ENCODE assay signal across 15 cellular contexts in genomic region chr2:45816273-45816672, GRCh38.
DNase-seq lines count a peak whose midpoint lies in the region; TF ChIP-seq lines count a peak whose summit lies in the region.
"Had no signal": no experiment of that assay in that cellular context is flagged by ENCODE, and none has a peak within 500 bp of the region (broad histone marks: within the 10 kb centered on the region; RNA-seq: fewer than 3 reads in every experiment).

No MANE protein-coding gene starts in this region.

- H3K18ac ChIP-seq in mesenchymal stem cell (ENCODE audit: low read depth in 1 of 2, low read length in 2 of 2), result no peak overlapping the region

- H3K23ac ChIP-seq in mesenchymal stem cell (ENCODE audit: low read length in 2 of 2), result no peak overlapping the region

- no peak overlapping the region for H4K91ac ChIP-seq in mesenchymal stem cell (ENCODE audit: low read length)

- H2BK12ac ChIP-seq in mesenchymal stem cell (ENCODE audit: low read length in 2 of 2), result no peak overlapping the region

- H2AFZ ChIP-seq in mesenchymal stem cell (ENCODE audit: low read depth, low read length), result no peak overlapping the region

- H3K4me1 ChIP-seq in HEK293 (ENCODE audit: control insufficient read depth, insufficient read depth, low read length) (peaks cover 43% of the 10 kb centered on the region), mesenchymal stem cell (ENCODE audit: control insufficient read depth, insufficient read depth, low read depth, low read length) (peaks cover 8% of the 10 kb centered on the region), tibial artery (peaks cover 0 to 34% (median 9%) of the 10 kb centered on the region in 4 donors)

- no peak overlapping the region for H3K14ac ChIP-seq in mesenchymal stem cell (ENCODE audit: low read length in 2 of 2)

- peak; percentile 45 for DNase-seq in brain pericyte (ENCODE audit: low read depth, low spot score)
- DNase-seq in mesenchymal stem cell, result no peak
- peak; percentile 47 to 73 for DNase-seq in tibial artery
- no peak for DNase-seq in progenitor cell of endocrine pancreas (ENCODE audit: low spot score, unreplicated experiment)
- DNase-seq in iPS-NIHi7 (ENCODE audit: extremely low spot score), result no peak
- DNase-seq in DMS53 treated with DMSO at 0.1 percent for 48 hours (lab: John Stamatoyannopoulos, UW; ENCODE audit: unreplicated experiment), result no peak
- DNase-seq: activated CD4-positive, alpha-beta T cell treated with anti-CD3 and anti-CD28 coated beads for 48 hours; mesendoderm; NCI-H1092; NCI-H2171 treated with DMSO at 0.1 percent for 48 hours; NK-92 treated with Interleukin-12 subunit alpha and Interleukin-12 subunit beta, amount 100 ng/mL, for 24 hours; SIG-M5; T-helper 9 cell had no signal

- peaks cover 6% of the 10 kb centered on the region for H3K4me1 Mint-ChIP-seq in progenitor cell of endocrine pancreas (ENCODE audit: low read depth)

- no peak overlapping the region for H3K27ac Mint-ChIP-seq in progenitor cell of endocrine pancreas

- no peak overlapping the region for H3K4ac ChIP-seq in mesenchymal stem cell (ENCODE audit: low read depth in 1 of 2, low read length in 2 of 2)

- no peak for TF ChIP-seq CTCF in HEK293 (tag by site-specific recombination; IDR thresholded peaks at IDR 0.05)
- no peak for TF ChIP-seq CTCF in tibial artery (IDR thresholded peaks at IDR 0.05)
- no peak for TF ChIP-seq CTCF in progenitor cell of endocrine pancreas (IDR thresholded peaks at IDR 0.05; ENCODE audit: unreplicated experiment)

- CTCF ChIA-PET in HEK293 (lab: Yijun Ruan, JAX), result interaction anchor here (0.9 kb wide), 1 partner anchor 20 kb away, joined by 6 read pairs; no protein-coding TSS in a partner anchor

- peaks cover 5% of the 10 kb centered on the region for H3K27me3 Mint-ChIP-seq in progenitor cell of endocrine pancreas

- intact Hi-C loops in tibial artery (cut with DNase I; ENCODE audit: low total_unique reads), result no loop called here

- no peak overlapping the region for H2AK5ac ChIP-seq in mesenchymal stem cell (ENCODE audit: low read length, severe bottlenecking)

- no peaks in the 10 kb centered on the region for H3K9me3 Mint-ChIP-seq in progenitor cell of endocrine pancreas (ENCODE audit: low read depth)

- H3K4me3 Mint-ChIP-seq in progenitor cell of endocrine pancreas (ENCODE audit: low read depth), result no peak overlapping the region

- H3K27ac ChIP-seq in HEK293 (ENCODE audit: extremely low read depth, low read depth, low read length) (no peak overlapping the region), mesenchymal stem cell (ENCODE audit: low read length, poor library complexity, severe bottlenecking) (no peak overlapping the region), tibial artery (peak overlapping the region in 1 of 2 donors; percentile 27)

- no peak overlapping the region for H3K4me2 ChIP-seq in mesenchymal stem cell (ENCODE audit: low read length, poor library complexity, severe bottlenecking)

- no peak overlapping the region for H2BK120ac ChIP-seq in mesenchymal stem cell (ENCODE audit: low read depth, low read length)

- peaks cover 2% of the 10 kb centered on the region for H3K79me1 ChIP-seq in mesenchymal stem cell (replicated peaks; ENCODE audit: low read length, poor library complexity, severe bottlenecking)

- no peak overlapping the region for H4K8ac ChIP-seq in mesenchymal stem cell (ENCODE audit: low read length)

- 91% methylated on average over 2 of the region's 2 CpGs for WGBS in mesenchymal stem cell

- H2BK15ac ChIP-seq in mesenchymal stem cell (ENCODE audit: low read depth, poor library complexity, severe bottlenecking), result no peak overlapping the region

- H3K9ac ChIP-seq in mesenchymal stem cell (ENCODE audit: low read length), result peak overlapping the region; percentile 23

- H3K36me3 ChIP-seq in HEK293 (ENCODE audit: control insufficient read depth in 2 of 2, insufficient read depth in 1 of 2, low read length in 2 of 2) (no peaks in the 10 kb centered on the region), mesenchymal stem cell (ENCODE audit: control insufficient read depth in 1 of 2, insufficient read depth in 2 of 2, low read depth in 1 of 2, low read length in 2 of 2) (no peaks in the 10 kb centered on the region), tibial artery (no peaks in the 10 kb centered on the region)
- H3K36me3 ChIP-seq: tibial nerve had no signal

- H3K27me3 ChIP-seq in mesenchymal stem cell (ENCODE audit: control insufficient read depth in 1 of 2, insufficient read depth in 1 of 2, low read length in 2 of 2) (no peaks in the 10 kb centered on the region), tibial artery (no peaks in the 10 kb centered on the region)
- H3K27me3 ChIP-seq: tibial nerve had no signal

- H2BK5ac ChIP-seq in mesenchymal stem cell (ENCODE audit: low read depth, low read length, poor library complexity, severe bottlenecking), result no peak overlapping the region

- H3K36me3 Mint-ChIP-seq in progenitor cell of endocrine pancreas (ENCODE audit: insufficient read depth), result no peaks in the 10 kb centered on the region

- POLR2A ChIA-PET in HEK293 (lab: Yijun Ruan, JAX), result no interaction called here

- H3K4me3 ChIP-seq in HEK293 (ENCODE audit: low read depth, low read length) (no peak overlapping the region), mesenchymal stem cell (ENCODE audit: insufficient read depth in 1 of 2, low read depth in 1 of 2, low read length in 2 of 2) (no peak overlapping the region), tibial artery (no peak overlapping the region)
- H3K4me3 ChIP-seq: tibial nerve had no signal

- H3K9me3 ChIP-seq in HEK293 (ENCODE audit: control insufficient read depth, insufficient read depth, low read depth, low read length), result no peaks in the 10 kb centered on the region
- H3K9me3 ChIP-seq in mesenchymal stem cell (ENCODE audit: control insufficient read depth, low read length), result no peaks in the 10 kb centered on the region
- H3K9me3 ChIP-seq in tibial artery, result no peaks in the 10 kb centered on the region
- H3K9me3 ChIP-seq: tibial nerve had no signal

TF ChIP-seq in HEK293, 187 proteins besides CTCF, POLR2A, EP300 and RAD21 (continues in another document):
- TF ChIP-seq ZNF423 (tag by site-specific recombination; IDR thresholded peaks at IDR 0.05), result peak; percentile 52; the same call in 1 of the 2 replicates
- no peak for TF ChIP-seq ZNF354C (tag by site-specific recombination; IDR thresholded peaks at IDR 0.05; ENCODE audit: borderline replicate concordance, low read depth)
- no peak for TF ChIP-seq HIC1 (tag by site-specific recombination; IDR thresholded peaks at IDR 0.05)
- no peak for TF ChIP-seq ZBTB8A (tag by site-specific recombination; IDR thresholded peaks at IDR 0.05)
- no peak for TF ChIP-seq HOXC10 (CRISPR knock-in tag; IDR thresholded peaks at IDR 0.05)
- no peak for TF ChIP-seq ZNF175 (tag by site-specific recombination; IDR thresholded peaks at IDR 0.05)
- no peak for TF ChIP-seq ZNF704 (tag by site-specific recombination; IDR thresholded peaks at IDR 0.05)
- TF ChIP-seq ZSCAN5A (tag by site-specific recombination; IDR thresholded peaks at IDR 0.05), result no peak
- no peak for TF ChIP-seq MEIS1 (CRISPR knock-in tag; IDR thresholded peaks at IDR 0.05; ENCODE audit: borderline replicate concordance)
- TF ChIP-seq GLIS1 (tag by site-specific recombination; IDR thresholded peaks at IDR 0.05), result peak; percentile 45; the same call in 1 of the 2 replicates
- peak; percentile 73 for TF ChIP-seq ZIC2 (tag by site-specific recombination; IDR thresholded peaks at IDR 0.05)
- no peak for TF ChIP-seq ZNF366 (tag by site-specific recombination; conservative IDR thresholded peaks at IDR 0.05)
- 0 out of 2 replicates have a peak, but pooled peaks have one; percentile 12 for TF ChIP-seq ZNF600 (tag by site-specific recombination; IDR thresholded peaks at IDR 0.05)
- no peak for TF ChIP-seq ZNF223 (tag by site-specific recombination; IDR thresholded peaks at IDR 0.05)
- no peak for TF ChIP-seq ZNF146 (tag by site-specific recombination; IDR thresholded peaks at IDR 0.05)

Comparison
In these comparisons a context has a peak if more than half of its experiments do, and no peak if none do; other contexts are left out.
1. DNase-seq: peak in brain pericyte (single experiment) and tibial artery (2 of 2); none in mesenchymal stem cell (single experiment), progenitor cell of endocrine pancreas (single experiment), iPS-NIHi7 (single experiment) and DMS53 treated with DMSO at 0.1 percent for 48 hours (single experiment).